In the genomic region with DNA sequence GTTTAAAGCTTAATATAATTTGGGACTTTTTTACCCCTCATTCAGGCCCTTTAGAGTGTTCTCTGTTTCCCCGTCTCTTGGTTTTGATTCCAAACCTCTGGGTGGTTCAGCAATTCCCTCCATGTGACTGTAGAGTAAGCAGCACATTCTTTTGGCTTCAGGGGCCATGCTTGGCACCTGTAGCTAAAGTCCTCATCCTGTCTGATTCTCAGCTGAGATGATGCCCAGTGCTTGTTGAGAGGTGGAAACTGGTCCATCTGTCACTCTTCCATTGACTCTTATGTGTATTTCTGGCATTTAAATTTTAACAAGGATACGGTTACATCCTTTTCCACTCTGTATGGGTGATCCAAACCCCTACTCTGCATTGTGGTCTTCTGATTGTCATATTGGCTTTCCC, we compare ENCODE assay signal across 9 cellular contexts.
"Had no signal": no experiment of that assay in that cellular context is flagged by ENCODE, and none has a peak within 500 bp of the region (broad histone marks: within the 10 kb centered on the region; RNA-seq: fewer than 3 reads in every experiment).

No MANE protein-coding gene starts in this region.

- H3K9me3 ChIP-seq: HAP-1 had no signal

- H3K4me3 ChIP-seq: GM23248, HAP-1 had no signal

- ATAC-seq: HCT116, HepG2 had no signal

- H3K36me3 ChIP-seq: HAP-1 had no signal

- H3K4me1 ChIP-seq: HAP-1 had no signal

- DNase-seq: GM23248, GOT3, H7, HFFc6, KG1 had no signal

- H2AFZ ChIP-seq: GM23248 had no signal

- H3K9ac ChIP-seq: GM23248 had no signal

- H3K27ac ChIP-seq: GM23248, HL-60 had no signal
